ENCODE assay signal across 8 cellular contexts in the genomic region with DNA sequence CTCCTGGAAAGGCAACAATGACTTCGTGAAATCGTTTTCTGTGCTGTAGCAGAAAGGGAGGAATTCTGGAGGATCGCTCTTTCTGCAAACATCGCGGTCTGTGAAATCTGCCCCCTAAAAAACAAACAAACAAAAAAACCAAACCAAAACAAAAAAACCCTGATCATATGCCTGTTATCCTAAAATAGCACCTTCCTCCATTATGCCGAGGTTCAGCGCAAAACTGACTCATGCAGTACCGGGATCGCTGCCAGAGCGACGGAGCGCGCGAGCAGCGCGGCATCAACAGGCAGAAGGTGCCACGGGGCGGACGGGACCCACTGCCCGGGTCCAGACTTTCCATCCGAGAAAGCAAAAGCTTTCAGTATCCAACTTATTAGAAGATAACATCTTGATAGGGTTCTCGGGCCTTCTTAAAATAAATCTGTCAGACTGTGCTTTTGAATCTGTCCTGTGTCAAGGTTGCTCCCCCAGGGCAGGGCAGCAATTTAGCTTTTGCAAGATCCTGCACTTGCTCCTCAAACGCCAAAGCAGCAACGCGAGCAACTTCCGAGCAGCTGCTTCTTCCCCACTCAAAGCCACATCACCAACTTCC.
DNase-seq lines count a peak whose midpoint lies in the region; TF ChIP-seq lines count a peak whose summit lies in the region.

No MANE protein-coding gene starts in this region.

- H3K9ac ChIP-seq in adipocyte (ENCODE audit: low read length) = no peak overlapping the region

- peaks cover 7% of the 10 kb centered on the region for H3K27me3 ChIP-seq in adipocyte (replicated peaks; ENCODE audit: control insufficient read depth, insufficient read depth, low read length)
- H3K27me3 ChIP-seq in left ventricle myocardium inferior (ENCODE audit: low read depth) = no peaks in the 10 kb centered on the region

- H3K4me1 ChIP-seq in adipocyte (ENCODE audit: control insufficient read depth, insufficient read depth, low read length) (no peaks in the 10 kb centered on the region), left ventricle myocardium inferior (peaks cover 40% of the 10 kb centered on the region)

- intact Hi-C loops in left ventricle myocardium inferior (cut with micrococcal nuclease) = no loop called here

- H3K36me3 ChIP-seq in adipocyte (ENCODE audit: control insufficient read depth, insufficient read depth, low read length, severe bottlenecking) = no peaks in the 10 kb centered on the region
- H3K36me3 ChIP-seq in left ventricle myocardium inferior = peaks cover 3% of the 10 kb centered on the region

- DNase-seq in DMS53 (lab: John Stamatoyannopoulos, UW) (peak; percentile 70), NCI-H1694 (lab: John Stamatoyannopoulos, UW) (peak; percentile 37), adipocyte (ENCODE audit: low read depth) (peak; percentile 79), left ventricle myocardium inferior (peak; percentile 78), epidermal melanocyte (ENCODE audit: insufficient read length, low spot score) (no peak), NCI-H187 treated with DMSO at 0.1 percent for 48 hours (lab: John Stamatoyannopoulos, UW) (no peak)
- DNase-seq in activated CD4-positive, CD25-positive, alpha-beta regulatory T cell treated with anti-CD3 and anti-CD28 coated beads, Interleukin-2, amount 50 U/mL, for 72 hours = no peak

- TF ChIP-seq CTCF in left ventricle myocardium inferior (IDR thresholded peaks at IDR 0.05; ENCODE audit: borderline replicate concordance) = no peak

- peak overlapping the region; percentile 89 for H3K27ac ChIP-seq in left ventricle myocardium inferior (replicated peaks)
- H3K27ac ChIP-seq in skin epidermis = peak overlapping the region in 2 of 21 experiments; percentile 15 to 17

- H3K9me3 ChIP-seq in adipocyte (ENCODE audit: control insufficient read depth, low read length) (no peaks in the 10 kb centered on the region), left ventricle myocardium inferior (replicated peaks) (peaks cover 2% of the 10 kb centered on the region)

- H3K4me3 ChIP-seq in adipocyte (ENCODE audit: low read length) = peak overlapping the region; percentile 75
- peak overlapping the region; percentile 55 for H3K4me3 ChIP-seq in left ventricle myocardium inferior
- H3K4me3 ChIP-seq in skin epidermis = peak overlapping the region in 6 of 7 experiments; percentile 1 to 33 (median 18)

Comparison
In these comparisons a context has a peak if more than half of its experiments do, and no peak if none do; other contexts are left out.
1. DNase-seq: peak in DMS53 (single experiment), NCI-H1694 (single experiment), adipocyte (single experiment) and left ventricle myocardium inferior (single experiment); none in activated CD4-positive, CD25-positive, alpha-beta regulatory T cell treated with anti-CD3 and anti-CD28 coated beads, Interleukin-2, amount 50 U/mL, for 72 hours (single experiment), epidermal melanocyte (single experiment) and NCI-H187 treated with DMSO at 0.1 percent for 48 hours (single experiment).
2. H3K4me3 ChIP-seq: peak in every context shown above with its lines; median percentile 75 in adipocyte; 55 in left ventricle myocardium inferior; 18 in skin epidermis.